Comparison of ENCODE assay signal across 14 cellular contexts in the genomic region with DNA sequence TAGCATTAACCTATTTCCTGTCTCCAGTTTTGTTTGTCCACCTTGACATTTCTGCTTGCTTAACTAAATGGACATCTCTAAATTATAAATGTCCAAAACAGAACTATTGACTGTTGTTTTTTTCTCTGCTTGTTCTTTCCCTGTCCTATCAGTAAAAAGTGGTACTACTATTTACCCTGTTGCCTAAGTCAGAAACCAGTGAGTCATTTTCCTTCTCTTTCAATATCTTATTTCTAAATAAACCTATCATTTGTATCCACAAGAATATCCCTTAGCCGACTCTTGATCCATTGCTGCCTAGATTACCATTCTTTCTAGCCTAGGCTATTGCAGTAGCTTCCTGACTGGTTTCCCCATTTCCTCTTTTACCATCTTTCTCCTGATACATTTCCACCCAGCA. TPM values are rescaled to one million over a fixed set of nuclear protein-coding genes. Genes with fewer than 3 reads are reported as not detected.
DNase-seq lines count a peak whose midpoint lies in the region; ATAC-seq and TF ChIP-seq lines count a peak whose summit lies in the region.
"Had no signal": no experiment of that assay in that cellular context is flagged by ENCODE, and none has a peak within 500 bp of the region (broad histone marks: within the 10 kb centered on the region; RNA-seq: fewer than 3 reads in every experiment).

No MANE protein-coding gene starts in this region.

- H2AK5ac ChIP-seq in H9 (ENCODE audit: insufficient read length, low read length) = no peak overlapping the region

- no peaks in the 10 kb centered on the region for H3K23me2 ChIP-seq in H9 (ENCODE audit: insufficient read length, low read depth, low read length, poor library complexity, severe bottlenecking)

- H3K79me1 ChIP-seq in H9 (ENCODE audit: insufficient read depth, low read depth, low read length, poor library complexity, severe bottlenecking) = no peaks in the 10 kb centered on the region

- H3K27ac ChIP-seq in ACC112 (ENCODE audit: low read depth, low read length) (peak overlapping the region; percentile 55), H9 (ENCODE audit: insufficient read length, low read depth, low read length) (no peak overlapping the region)
- H3K27ac ChIP-seq in CD4-positive, alpha-beta memory T cell (ENCODE audit: low read depth, low read length) = no peak overlapping the region

- H3K4me1 Mint-ChIP-seq in CD4-positive, alpha-beta memory T cell = peaks cover 38 to 69% (median 52%) of the 10 kb centered on the region in 4 donors
- peaks cover 6% of the 10 kb centered on the region for H3K4me1 Mint-ChIP-seq in WTC11
- H3K4me1 Mint-ChIP-seq in H9 = peaks cover 4% of the 10 kb centered on the region in 2 experiments

- peaks cover 33% of the 10 kb centered on the region for H3K36me3 ChIP-seq in ACC112 (ENCODE audit: insufficient read depth, low read length)
- H3K36me3 ChIP-seq in CD4-positive, alpha-beta memory T cell (ENCODE audit: insufficient read depth, low read length) = peaks cover 36% of the 10 kb centered on the region

- H3K27me3 Mint-ChIP-seq in CD4-positive, alpha-beta memory T cell = no peaks in the 10 kb centered on the region
- H3K27me3 Mint-ChIP-seq in WTC11 (ENCODE audit: low read depth) = no peaks in the 10 kb centered on the region
- no peaks in the 10 kb centered on the region for H3K27me3 Mint-ChIP-seq in H9 (ENCODE audit: low read depth)
- H3K27me3 Mint-ChIP-seq: activated naive CD8-positive, alpha-beta T cell treated with anti-CD3 and anti-CD28 coated beads, Interleukin-2, amount 10 ng/mL, durations not matched to agents 7 days and 5 days had no signal

- no peaks in the 10 kb centered on the region for H3K9me3 ChIP-seq in CD4-positive, alpha-beta memory T cell (ENCODE audit: control insufficient read depth in 1 of 2, low read length in 2 of 2)
- no peaks in the 10 kb centered on the region for H3K9me3 ChIP-seq in H9 (ENCODE audit: control insufficient read depth, low read depth, low read length)
- H3K9me3 ChIP-seq: SK-N-SH had no signal

- no peak overlapping the region for H3K4me2 ChIP-seq in H9 (ENCODE audit: insufficient read depth, insufficient read length, low read length)
- H3K4me2 ChIP-seq: SK-N-SH had no signal

- no peak overlapping the region for H3K56ac ChIP-seq in H9 (ENCODE audit: insufficient read length, low read depth, low read length)

- intact Hi-C loops in CD4-positive, alpha-beta memory T cell (cut with micrococcal nuclease) = loop anchor here (2.0 kb wide), 1 partner anchor 16 kb away; no protein-coding TSS in a partner anchor

- H2BK15ac ChIP-seq in H9 (ENCODE audit: low read depth, low read length) = no peak overlapping the region

- H4K91ac ChIP-seq in H9 (ENCODE audit: insufficient read length, low read depth, low read length) = no peak overlapping the region

- TF ChIP-seq CTCF in WTC11 (IDR thresholded peaks at IDR 0.05) = no peak
- TF ChIP-seq CTCF in fibroblast of pulmonary artery (IDR thresholded peaks at IDR 0.05; ENCODE audit: low read length, missing control alignments) = no peak
- TF ChIP-seq CTCF in H9 (conservative IDR thresholded peaks at IDR 0.05) = no peak

- peaks cover 0 to 2% (median 0%) of the 10 kb centered on the region in 8 donors for H3K9me3 Mint-ChIP-seq in CD4-positive, alpha-beta memory T cell
- H3K9me3 Mint-ChIP-seq in WTC11 = no peaks in the 10 kb centered on the region
- H3K9me3 Mint-ChIP-seq in H9 = no peaks in the 10 kb centered on the region
- H3K9me3 Mint-ChIP-seq: activated naive CD8-positive, alpha-beta T cell treated with anti-CD3 and anti-CD28 coated beads, Interleukin-2, amount 10 ng/mL, durations not matched to agents 7 days and 5 days had no signal

- no peaks in the 10 kb centered on the region for H4K20me1 ChIP-seq in H9 (ENCODE audit: control insufficient read depth, insufficient read depth, insufficient read length)

- H3T11ph ChIP-seq in H9 (ENCODE audit: low read length) = no peak overlapping the region

- H3K27me3 ChIP-seq in ACC112 (ENCODE audit: insufficient read depth, low read length) (no peaks in the 10 kb centered on the region), H9 (ENCODE audit: insufficient read depth, low read length) (no peaks in the 10 kb centered on the region)
- no peaks in the 10 kb centered on the region for H3K27me3 ChIP-seq in CD4-positive, alpha-beta memory T cell (ENCODE audit: insufficient read depth, low read length)
- H3K27me3 ChIP-seq: cardiac muscle cell had no signal

- no peak overlapping the region for H2BK12ac ChIP-seq in H9 (ENCODE audit: insufficient read length, low read depth, low read length)

- H3K4me3 ChIP-seq in ACC112 (ENCODE audit: low read depth, low read length) (no peak overlapping the region), fibroblast of pulmonary artery (replicated peaks; ENCODE audit: low read depth, low read length) (no peak overlapping the region)
- no peak overlapping the region for H3K4me3 ChIP-seq in CD4-positive, alpha-beta memory T cell (ENCODE audit: low read length in 2 of 2)
- H3K4me3 ChIP-seq: cardiac muscle cell had no signal

- peak overlapping the region; percentile 31 to 85 (median 74) for H3K27ac Mint-ChIP-seq in CD4-positive, alpha-beta memory T cell
- H3K27ac Mint-ChIP-seq in WTC11 = peak overlapping the region; percentile 26; the same call in 1 of the 2 replicates
- peak overlapping the region in 1 of 3 experiments; percentile 6; a peak in 2 of 7 replicates for H3K27ac Mint-ChIP-seq in H9

- no peak overlapping the region for H3K18ac ChIP-seq in H9 (ENCODE audit: insufficient read length, low read depth, low read length)

- H2BK120ac ChIP-seq in H9 (ENCODE audit: low read depth, low read length, poor library complexity, severe bottlenecking) = no peak overlapping the region

- no peak for DNase-seq in CD4-positive, alpha-beta memory T cell
- DNase-seq in WTC11 (ENCODE audit: low spot score) (no peak), fibroblast of pulmonary artery (ENCODE audit: low read depth) (peak; percentile 38), NCI-H1105 treated with DMSO at 0.1 percent for 48 hours (lab: John Stamatoyannopoulos, UW) (no peak), H9 (no peak)
- DNase-seq: activated naive CD8-positive, alpha-beta T cell treated with anti-CD3 and anti-CD28 coated beads, Interleukin-2, amount 10 ng/mL, durations not matched to agents 7 days and 5 days; Karpas-422; left ventricle myocardium superior; NCI-H187 treated with DMSO at 0.1 percent for 48 hours; SK-N-SH had no signal

- no peak overlapping the region for H3K23ac ChIP-seq in H9 (ENCODE audit: insufficient read length, low read depth, low read length)

- POLR2A ChIA-PET in CD4-positive, alpha-beta memory T cell (lab: Charles Lee; ENCODE audit: partially characterized antibody) = interaction anchor here (0.7 to 0.9 kb wide), 2 partner anchors 17 to 23 kb away, joined by 3 to 5 read pairs; partner anchors contain the start of genes DNAI4 and MIER1
- POLR2A ChIA-PET in WTC11 (lab: Charles Lee) = no interaction called here

- CTCF ChIA-PET in CD4-positive, alpha-beta memory T cell (lab: Charles Lee; ENCODE audit: partially characterized antibody) = interaction anchor here (1.1 kb wide), 1 partner anchor 32 kb away, joined by 3 read pairs; no protein-coding TSS in a partner anchor
- CTCF ChIA-PET in WTC11 (lab: Charles Lee) = no interaction called here

- H4K5ac ChIP-seq in H9 (ENCODE audit: insufficient read length, low read depth, low read length) = no peak overlapping the region

- peaks cover 61% of the 10 kb centered on the region for H3K4me1 ChIP-seq in ACC112 (ENCODE audit: control insufficient read depth, insufficient read depth, low read length, unreplicated experiment)
- peaks cover 39% of the 10 kb centered on the region for H3K4me1 ChIP-seq in CD4-positive, alpha-beta memory T cell (ENCODE audit: insufficient read depth, low read length)
- no peaks in the 10 kb centered on the region for H3K4me1 ChIP-seq in H9 (ENCODE audit: insufficient read depth, low read length)

- H3K14ac ChIP-seq in H9 (ENCODE audit: insufficient read depth, low read length) = no peak overlapping the region

- H2AFZ ChIP-seq in ACC112 (ENCODE audit: low read length, unreplicated experiment) = no peak overlapping the region
- no peak overlapping the region for H2AFZ ChIP-seq in H9 (ENCODE audit: low read length)

- ATAC-seq in WTC11 (no peak), GM21576 (IDR thresholded peaks at IDR 0.05; ENCODE audit: unreplicated experiment) (no peak), GM21528 (IDR thresholded peaks at IDR 0.05; ENCODE audit: low FRiP score, unreplicated experiment) (no peak)
- ATAC-seq: left ventricle myocardium superior had no signal

- no peak overlapping the region for H2BK20ac ChIP-seq in H9 (ENCODE audit: low read depth, low read length, poor library complexity, severe bottlenecking)

- H3K4me3 Mint-ChIP-seq in CD4-positive, alpha-beta memory T cell = peak overlapping the region in 1 of 8 donors; percentile 1
- no peak overlapping the region for H3K4me3 Mint-ChIP-seq in WTC11
- H3K4me3 Mint-ChIP-seq in H9 = no peak overlapping the region; a peak in 1 of 5 replicates
- H3K4me3 Mint-ChIP-seq: activated naive CD8-positive, alpha-beta T cell treated with anti-CD3 and anti-CD28 coated beads, Interleukin-2, amount 10 ng/mL, durations not matched to agents 7 days and 5 days had no signal

- H3K36me3 Mint-ChIP-seq in CD4-positive, alpha-beta memory T cell = peaks cover 27 to 69% of the 10 kb centered on the region in 2 donors
- H3K36me3 Mint-ChIP-seq in WTC11 = peaks cover 38% of the 10 kb centered on the region
- peaks cover 14 to 46% (median 29%) of the 10 kb centered on the region in 3 experiments; a peak in 6 of 7 replicates for H3K36me3 Mint-ChIP-seq in H9 (ENCODE audit: insufficient read depth in 1 of 3, low read depth in 3 of 3)

- H2BK5ac ChIP-seq in H9 (ENCODE audit: insufficient read length, low read length) = no peak overlapping the region

- H3K79me2 ChIP-seq in ACC112 (ENCODE audit: control insufficient read depth, insufficient read depth, low read length, unreplicated experiment) = peaks cover 75% of the 10 kb centered on the region
- H3K79me2 ChIP-seq in H9 (ENCODE audit: insufficient read depth, low read length) = no peaks in the 10 kb centered on the region

- no peak overlapping the region for H4K8ac ChIP-seq in H9 (replicated peaks; ENCODE audit: insufficient read length, low read depth, low read length)

- WGBS in H9 (ENCODE audit: extremely low coverage, insufficient read length, low lambda C conversion rate) = no CpG with 5 or more reads among the region's 1 CpG

- H3K9ac ChIP-seq in H9 (ENCODE audit: extremely low read depth, insufficient read length, low read length) = no peak overlapping the region
- H3K9ac ChIP-seq: SK-N-SH had no signal

- H3K4ac ChIP-seq in H9 (ENCODE audit: low read depth, low read length) = no peak overlapping the region

TF ChIP-seq in WTC11, 78 proteins besides CTCF, POLR2A, EP300 and RAD21 (continues in another document):
- no peak for TF ChIP-seq OVOL2 (CRISPR knock-in tag; IDR thresholded peaks at IDR 0.05; ENCODE audit: borderline replicate concordance)

RNA-seq across cellular contexts. Expression of gene MIER1, which starts 22.5 kb away (rescaled TPM):
- total RNA-seq in CD4-positive, alpha-beta memory T cell = 10 to 100 TPM; 77.0 to 81.3 TPM
- polyA plus RNA-seq in CD4-positive, alpha-beta memory T cell = 10 to 100 TPM; 25.5 to 41.3 TPM
- total RNA-seq in WTC11 (2021) (30.0 to 31.0 TPM (median 30.4 TPM) in 3 replicates), H9 (2021) (28.5 and 29.7 TPM in 2 replicates)

RNA-seq across cellular contexts. Expression of gene DNAI4, which starts 22.6 kb away (rescaled TPM):
- 10 to 100 TPM in 1 of 2 experiments, 1 to 10 TPM in 1; 7.9 to 11.4 TPM for total RNA-seq in CD4-positive, alpha-beta memory T cell
- polyA plus RNA-seq in CD4-positive, alpha-beta memory T cell = 1 to 10 TPM; 1.3 to 2.1 TPM
- total RNA-seq in WTC11 (2021) (1.6 to 2.7 TPM (median 2.1 TPM) in 3 replicates), H9 (2021) (0.81 and 1.4 TPM in 2 replicates)
